7 cellular contexts compared by ENCODE assay signal in genomic region chr21:34885636-34886553, GRCh38.
DNase-seq lines count a peak whose midpoint lies in the region; ATAC-seq and TF ChIP-seq lines count a peak whose summit lies in the region.

No MANE protein-coding gene starts in this region.

- TF ChIP-seq CTCF in HEK293 (tag by site-specific recombination; IDR thresholded peaks at IDR 0.05) = 0 out of 2 replicates have a peak, but pooled peaks have one; percentile 36
- TF ChIP-seq CTCF in ovary (IDR thresholded peaks at IDR 0.05) = no peak

- POLR2A ChIA-PET in HEK293 (lab: Yijun Ruan, JAX) = interaction anchor here (0.6 to 4.5 kb wide), 6 partner anchors 19 to 221 kb away, joined by 3 to 56 read pairs (median 6); no protein-coding TSS in a partner anchor

- ATAC-seq in HG03571 (IDR thresholded peaks at IDR 0.05; ENCODE audit: unreplicated experiment) (no peak), GM19397 (IDR thresholded peaks at IDR 0.05; ENCODE audit: unreplicated experiment) (no peak)

- 2 to 6% (median 3%) methylated on average over 29 of the region's 29 CpGs for WGBS in ovary, 3 donors

- TF ChIP-seq EP300 in ovary (IDR thresholded peaks at IDR 0.05) = no peak

- H3K27me3 ChIP-seq in ovary = no peaks in the 10 kb centered on the region

- peaks cover 15% of the 10 kb centered on the region; the same call in 1 of the 2 replicates for H3K4me1 ChIP-seq in HEK293 (ENCODE audit: control insufficient read depth, insufficient read depth, low read length)
- H3K4me1 ChIP-seq in ovary (ENCODE audit: insufficient read depth) = peaks cover 2% of the 10 kb centered on the region

- no peaks in the 10 kb centered on the region for H3K36me3 ChIP-seq in HEK293 (ENCODE audit: control insufficient read depth in 2 of 2, insufficient read depth in 1 of 2, low read length in 2 of 2)
- no peaks in the 10 kb centered on the region for H3K36me3 ChIP-seq in ovary

- H3K27ac ChIP-seq in HEK293 (ENCODE audit: extremely low read depth, low read depth, low read length) (peak overlapping the region; percentile 70; the same call in 1 of the 2 replicates), epithelial cell of prostate (peak overlapping the region; percentile 97), ovary (peak overlapping the region; percentile 23 to 57)

- TF ChIP-seq POLR2A in ovary (IDR thresholded peaks at IDR 0.05) = no peak

- DNase-seq in SW480 (ENCODE audit: low spot score) = peak; percentile 56
- no peak for DNase-seq in epithelial cell of prostate (ENCODE audit: low read depth, low spot score)
- DNase-seq in ovary = peak; percentile 23 to 55 (median 38)
- no peak for DNase-seq in NOMO-1 treated with DMSO at 0.1 percent for 48 hours (lab: John Stamatoyannopoulos, UW; ENCODE audit: unreplicated experiment)

- H3K4me3 ChIP-seq in HEK293 (ENCODE audit: low read depth, low read length) = peak overlapping the region; percentile 94
- H3K4me3 ChIP-seq in ovary = peak overlapping the region; percentile 47

- CTCF ChIA-PET in HEK293 (lab: Yijun Ruan, JAX) = interaction anchor here (0.7 to 5.2 kb wide), 6 partner anchors 9 to 954 kb away, joined by 3 to 40 read pairs (median 4); no protein-coding TSS in a partner anchor

- intact Hi-C loops in ovary (cut with DNase I) = loop anchor here in 2 of 4 donors (5.0 to 10.0 kb wide), 5 partner anchors 84 to 956 kb away; no protein-coding TSS in a partner anchor

- H3K9me3 ChIP-seq in HEK293 (ENCODE audit: control insufficient read depth, insufficient read depth, low read depth, low read length) = no peaks in the 10 kb centered on the region
- no peaks in the 10 kb centered on the region for H3K9me3 ChIP-seq in ovary

TF ChIP-seq in HEK293, 187 proteins besides CTCF, POLR2A, EP300 and RAD21:
- peak; percentile 68 for TF ChIP-seq ZNF366 (tag by site-specific recombination; conservative IDR thresholded peaks at IDR 0.05)
- TF ChIP-seq YY2 (tag by site-specific recombination; IDR thresholded peaks at IDR 0.05) = no peak
- TF ChIP-seq ZEB2 (tag by site-specific recombination; IDR thresholded peaks at IDR 0.05) = no peak; the same call in 1 of the 2 replicates
- TF ChIP-seq ZBTB17 (tag by site-specific recombination; IDR thresholded peaks at IDR 0.05) = 0 out of 2 replicates have a peak, but pooled peaks have one; percentile 12
- TF ChIP-seq ZIC2 (tag by site-specific recombination; IDR thresholded peaks at IDR 0.05) = 0 out of 2 replicates have a peak, but pooled peaks have one; percentile 15
- TF ChIP-seq ZNF341 (tag by site-specific recombination; IDR thresholded peaks at IDR 0.05; ENCODE audit: low read depth) = peak; percentile 46; the same call in 1 of the 2 replicates
- no peak for TF ChIP-seq ZNF629 (tag by site-specific recombination; IDR thresholded peaks at IDR 0.05)
- TF ChIP-seq ZNF585B (tag by site-specific recombination; IDR thresholded peaks at IDR 0.05) = peak; percentile 1; the same call in 1 of the 2 replicates
- peak; percentile 18; the same call in 1 of the 2 replicates for TF ChIP-seq ZNF10 (tag by site-specific recombination; IDR thresholded peaks at IDR 0.05)
- TF ChIP-seq ZNF175 (tag by site-specific recombination; IDR thresholded peaks at IDR 0.05) = no peak
- peak; percentile 54; the same call in 1 of the 2 replicates for TF ChIP-seq TCF7L2 (IDR thresholded peaks at IDR 0.05; ENCODE audit: borderline replicate concordance, low read depth, low read length)
- TF ChIP-seq GLI4 (tag by site-specific recombination; IDR thresholded peaks at IDR 0.05) = no peak
- peak; percentile 41; the same call in 1 of the 2 replicates for TF ChIP-seq PRDM1 (tag by site-specific recombination; IDR thresholded peaks at IDR 0.05)
- no peak for TF ChIP-seq GLIS2 (tag by site-specific recombination; IDR thresholded peaks at IDR 0.05)
- 0 out of 2 replicates have a peak, but pooled peaks have one; percentile 21 for TF ChIP-seq ZSCAN5A (tag by site-specific recombination; IDR thresholded peaks at IDR 0.05)
- TF ChIP-seq PRDM4 (tag by site-specific recombination; IDR thresholded peaks at IDR 0.05) = no peak
- no peak for TF ChIP-seq ZNF37A (tag by site-specific recombination; IDR thresholded peaks at IDR 0.05)
- peak; percentile 23; the same call in 1 of the 2 replicates for TF ChIP-seq ZNF692 (tag by site-specific recombination; IDR thresholded peaks at IDR 0.05)

Comparison
In these comparisons a context has a peak if more than half of its experiments do, and no peak if none do; other contexts are left out.
1. H3K27ac ChIP-seq: peak in every context shown above with its lines; median percentile 97 in epithelial cell of prostate; 70 in HEK293; 40 in ovary.
2. DNase-seq: peak in SW480 (single experiment) and ovary (5 of 5); none in epithelial cell of prostate (single experiment) and NOMO-1 treated with DMSO at 0.1 percent for 48 hours (single experiment).